ENCODE assay signal across 18 cellular contexts in the genomic region with DNA sequence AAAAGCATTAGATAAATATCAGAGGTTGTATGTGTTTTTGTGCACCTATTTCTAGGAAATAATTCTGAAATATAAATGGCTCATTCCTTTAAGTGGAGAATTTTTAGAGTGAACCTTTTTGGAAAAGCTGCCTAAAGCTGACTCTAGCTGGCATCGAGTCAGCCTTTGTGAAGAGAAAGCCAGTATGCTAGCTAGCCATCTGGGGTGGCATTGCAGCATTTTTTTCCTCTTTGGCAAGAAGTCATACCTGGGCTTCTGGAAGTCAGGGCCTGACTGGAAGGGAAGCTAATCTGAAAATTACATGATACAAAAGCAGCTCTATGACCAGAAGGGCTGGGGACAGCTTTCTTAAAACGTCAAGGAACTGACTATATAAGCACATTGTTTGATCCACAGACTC. TPM values are rescaled to one million over a fixed set of nuclear protein-coding genes. Genes with fewer than 3 reads are reported as not detected.
DNase-seq lines count a peak whose midpoint lies in the region; ATAC-seq and TF ChIP-seq lines count a peak whose summit lies in the region.
"Had no signal": no experiment of that assay in that cellular context is flagged by ENCODE, and none has a peak within 500 bp of the region (broad histone marks: within the 10 kb centered on the region; RNA-seq: fewer than 3 reads in every experiment).

No MANE protein-coding gene starts in this region.

- H3K9me3 Mint-ChIP-seq in natural killer cell = no peaks in the 10 kb centered on the region
- no peaks in the 10 kb centered on the region for H3K9me3 Mint-ChIP-seq in natural killer cell treated with Interleukin-12 subunit alpha and Interleukin-12 subunit beta and Interleukin-15 and Interleukin-18, amount 100 ng/mL, for 72 hours
- no peaks in the 10 kb centered on the region for H3K9me3 Mint-ChIP-seq in naive thymus-derived CD8-positive, alpha-beta T cell
- H3K9me3 Mint-ChIP-seq: WTC11 had no signal

- H3K36me3 Mint-ChIP-seq in natural killer cell = peaks cover 13% of the 10 kb centered on the region
- H3K36me3 Mint-ChIP-seq in natural killer cell treated with Interleukin-12 subunit alpha and Interleukin-12 subunit beta and Interleukin-15 and Interleukin-18, amount 100 ng/mL, for 72 hours = peaks cover 37% of the 10 kb centered on the region
- peaks cover 4 to 97% (median 28%) of the 10 kb centered on the region in 3 donors for H3K36me3 Mint-ChIP-seq in naive thymus-derived CD8-positive, alpha-beta T cell

- no peaks in the 10 kb centered on the region for H3K4me1 ChIP-seq in colonic mucosa
- H3K4me1 ChIP-seq: Caco-2 had no signal

- POLR2A ChIA-PET in naive thymus-derived CD8-positive, alpha-beta T cell (lab: Charles Lee) = interaction anchor here (1.1 to 2.0 kb wide), 3 partner anchors 10 to 23 kb away, joined by 3 to 6 read pairs (median 6); partner anchors contain the start of gene ANP32B

- H3K27ac Mint-ChIP-seq in natural killer cell = peak overlapping the region; percentile 45 to 46
- H3K27ac Mint-ChIP-seq in natural killer cell treated with Interleukin-12 subunit alpha and Interleukin-12 subunit beta and Interleukin-15 and Interleukin-18, amount 100 ng/mL, for 72 hours = peak overlapping the region in 1 of 2 donors; percentile 31
- H3K27ac Mint-ChIP-seq in naive thymus-derived CD8-positive, alpha-beta T cell = peak overlapping the region in 7 of 10 donors; percentile 15 to 66 (median 28)
- H3K27ac Mint-ChIP-seq: WTC11 had no signal

- H3K4me1 Mint-ChIP-seq in natural killer cell = peaks cover 18 to 23% of the 10 kb centered on the region in 2 donors
- peaks cover 11 to 29% of the 10 kb centered on the region in 2 donors for H3K4me1 Mint-ChIP-seq in natural killer cell treated with Interleukin-12 subunit alpha and Interleukin-12 subunit beta and Interleukin-15 and Interleukin-18, amount 100 ng/mL, for 72 hours (ENCODE audit: low read depth in 2 of 2)
- peaks cover 14 to 49% (median 35%) of the 10 kb centered on the region in 4 donors for H3K4me1 Mint-ChIP-seq in naive thymus-derived CD8-positive, alpha-beta T cell
- H3K4me1 Mint-ChIP-seq: WTC11 had no signal

- no peak overlapping the region for H3K4me3 Mint-ChIP-seq in natural killer cell
- H3K4me3 Mint-ChIP-seq in natural killer cell treated with Interleukin-12 subunit alpha and Interleukin-12 subunit beta and Interleukin-15 and Interleukin-18, amount 100 ng/mL, for 72 hours = no peak overlapping the region
- H3K4me3 Mint-ChIP-seq in naive thymus-derived CD8-positive, alpha-beta T cell = no peak overlapping the region
- H3K4me3 Mint-ChIP-seq: WTC11 had no signal

- intact Hi-C loops in natural killer cell (cut with micrococcal nuclease) (no loop called here), colonic mucosa (cut with DNase I) (no loop called here)

- DNase-seq in natural killer cell (no peak), caudate nucleus (lab: John Stamatoyannopoulos, UW) (peak in 1 of 61 donors; percentile 92), NCI-H2081 (lab: John Stamatoyannopoulos, UW) (no peak), NCI-H524 (lab: John Stamatoyannopoulos, UW) (no peak), colonic mucosa (no peak)
- no peak for DNase-seq in natural killer cell treated with Interleukin-12 subunit alpha and Interleukin-12 subunit beta and Interleukin-15 and Interleukin-18, amount 100 ng/mL, for 72 hours (ENCODE audit: low spot score)
- no peak for DNase-seq in naive thymus-derived CD8-positive, alpha-beta T cell
- DNase-seq: activated effector memory CD4-positive, alpha-beta T cell treated with Interleukin-2 at 50 U/mL for 16 hours; Caco-2; MG63; NCI-H510A treated with DMSO at 0.1 percent for 48 hours; retina; SHP77; stimulated activated naive CD4-positive, alpha-beta T cell had no signal

- H3K36me3 ChIP-seq in colonic mucosa = no peaks in the 10 kb centered on the region

- H3K9me3 ChIP-seq in colonic mucosa = no peaks in the 10 kb centered on the region
- H3K9me3 ChIP-seq: Caco-2, MG63, vagina had no signal

- no peaks in the 10 kb centered on the region for H3K27me3 ChIP-seq in colonic mucosa
- H3K27me3 ChIP-seq: MG63, vagina had no signal

- no peaks in the 10 kb centered on the region for H3K27me3 Mint-ChIP-seq in natural killer cell (ENCODE audit: low read depth in 2 of 2)
- no peaks in the 10 kb centered on the region for H3K27me3 Mint-ChIP-seq in natural killer cell treated with Interleukin-12 subunit alpha and Interleukin-12 subunit beta and Interleukin-15 and Interleukin-18, amount 100 ng/mL, for 72 hours
- no peaks in the 10 kb centered on the region for H3K27me3 Mint-ChIP-seq in naive thymus-derived CD8-positive, alpha-beta T cell

- H3K27ac ChIP-seq in caudate nucleus (ENCODE audit: low read depth, low read length) = peak overlapping the region; percentile 11
- no peak overlapping the region for H3K27ac ChIP-seq in colonic mucosa
- H3K27ac ChIP-seq: vagina had no signal

- no peak for TF ChIP-seq CTCF in natural killer cell (IDR thresholded peaks at IDR 0.05)
- TF ChIP-seq CTCF in colonic mucosa (IDR thresholded peaks at IDR 0.05) = no peak

- no peak for ATAC-seq in natural killer cell
- ATAC-seq in natural killer cell treated with Interleukin-12 subunit alpha and Interleukin-12 subunit beta and Interleukin-15 and Interleukin-18, amount 100 ng/mL, for 72 hours = no peak
- no peak for ATAC-seq in naive thymus-derived CD8-positive, alpha-beta T cell
- no peak for ATAC-seq in GM21619 (IDR thresholded peaks at IDR 0.05; ENCODE audit: unreplicated experiment)
- ATAC-seq: HepG2, WTC11 had no signal

- no peak overlapping the region for H3K4me3 ChIP-seq in colonic mucosa
- H3K4me3 ChIP-seq: MG63, vagina had no signal

- no peak overlapping the region for H3K9ac ChIP-seq in colonic mucosa (ENCODE audit: low read depth in 2 of 2, low read length in 2 of 2)

RNA-seq across cellular contexts. Expression of gene ANP32B, which starts 19.7 kb away (rescaled TPM):
- total RNA-seq in natural killer cell (100 to 1,000 TPM in 2 of 3 donors, 10 to 100 TPM in 1; 89.9 to 107 (median 100) TPM), colonic mucosa (100 to 1,000 TPM; 133 to 183 TPM)
- 100 to 1,000 TPM; 160 to 345 TPM for total RNA-seq in natural killer cell treated with Interleukin-12 subunit alpha and Interleukin-12 subunit beta and Interleukin-15 and Interleukin-18, amount 100 ng/mL, for 72 hours
- 100 to 1,000 TPM; 200 to 205 TPM for total RNA-seq in naive thymus-derived CD8-positive, alpha-beta T cell
- 100 to 1,000 TPM in 2 of 3 donors, 10 to 100 TPM in 1; 87.8 to 110 (median 108) TPM for polyA plus RNA-seq in naive thymus-derived CD8-positive, alpha-beta T cell

RNA-seq across cellular contexts. Expression of gene NANS, which starts 53.7 kb away (rescaled TPM):
- total RNA-seq in natural killer cell (10 to 100 TPM; 30.7 to 36.8 (median 34.1) TPM), colonic mucosa (100 to 1,000 TPM; 223 to 254 TPM)
- 10 to 100 TPM; 41.2 to 72.9 TPM for total RNA-seq in natural killer cell treated with Interleukin-12 subunit alpha and Interleukin-12 subunit beta and Interleukin-15 and Interleukin-18, amount 100 ng/mL, for 72 hours
- total RNA-seq in naive thymus-derived CD8-positive, alpha-beta T cell = 10 to 100 TPM; 15.0 to 15.7 TPM
- polyA plus RNA-seq in naive thymus-derived CD8-positive, alpha-beta T cell = 10 to 100 TPM; 28.9 to 32.4 (median 30.9) TPM
